In the genomic region with DNA sequence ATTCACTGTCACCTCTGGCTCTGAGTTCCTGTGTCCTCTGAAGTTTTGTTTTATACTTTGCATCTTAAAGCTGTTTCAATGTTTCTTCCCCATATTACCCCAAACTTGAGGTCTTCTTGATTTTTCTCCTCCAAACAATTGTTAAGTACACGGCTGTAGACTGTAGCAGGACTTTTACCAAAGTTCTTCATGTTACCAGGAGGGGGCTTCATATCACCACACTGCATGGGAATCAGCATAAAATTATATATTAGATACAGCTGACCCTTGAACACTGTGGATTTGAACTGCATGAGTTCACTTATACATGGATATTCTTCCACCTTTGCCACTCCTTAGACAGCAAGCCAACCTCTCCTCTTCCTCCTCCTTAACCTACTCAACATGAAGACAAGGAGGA, we compare ENCODE assay signal across 1 cellular context.
TF ChIP-seq lines count a peak whose summit lies in the region.

No MANE protein-coding gene starts in this region.

TF ChIP-seq in H1, 55 proteins besides CTCF, POLR2A, EP300 and RAD21:
- no peak for TF ChIP-seq FOSL1 (IDR thresholded peaks at IDR 0.05; ENCODE audit: insufficient read depth, low read depth, low read length)
- no peak for TF ChIP-seq GABPA (IDR thresholded peaks at IDR 0.05; ENCODE audit: borderline replicate concordance, insufficient read depth, low read length)
- no peak for TF ChIP-seq YY1 (IDR thresholded peaks at IDR 0.05; ENCODE audit: low read depth, low read length)
- no peak for TF ChIP-seq JUN (IDR thresholded peaks at IDR 0.05; ENCODE audit: low read depth, low read length)
- no peak for TF ChIP-seq BACH1 (IDR thresholded peaks at IDR 0.05; ENCODE audit: low read length)
- TF ChIP-seq KDM5A (IDR thresholded peaks at IDR 0.05; ENCODE audit: low read length), result no peak
- TF ChIP-seq, protein P1, sequence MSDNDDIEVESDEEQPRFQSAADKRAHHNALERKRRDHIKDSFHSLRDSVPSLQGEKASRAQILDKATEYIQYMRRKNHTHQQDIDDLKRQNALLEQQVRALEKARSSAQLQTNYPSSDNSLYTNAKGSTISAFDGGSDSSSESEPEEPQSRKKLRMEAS (IDR thresholded peaks at IDR 0.05), result no peak
- TF ChIP-seq TCF12 (IDR thresholded peaks at IDR 0.05; ENCODE audit: low read depth, low read length), result no peak
- no peak for TF ChIP-seq CREB1 (IDR thresholded peaks at IDR 0.05)
- TF ChIP-seq SUZ12 (IDR thresholded peaks at IDR 0.05; ENCODE audit: low read length), result no peak
- no peak for TF ChIP-seq EZH2 (IDR thresholded peaks at IDR 0.05; ENCODE audit: low read depth, low read length, severe bottlenecking)
- TF ChIP-seq GTF2F1 (IDR thresholded peaks at IDR 0.05; ENCODE audit: borderline replicate concordance, low read depth, low read length), result no peak
- TF ChIP-seq SP1 (IDR thresholded peaks at IDR 0.05; ENCODE audit: low read depth, low read length), result no peak
- TF ChIP-seq SP4 (IDR thresholded peaks at IDR 0.05; ENCODE audit: low read length), result no peak
- TF ChIP-seq CTBP2 (IDR thresholded peaks at IDR 0.05; ENCODE audit: borderline replicate concordance, insufficient read depth, insufficient read length, low read length), result no peak
- no peak for TF ChIP-seq ZNF274 (IDR thresholded peaks at IDR 0.05; ENCODE audit: borderline replicate concordance, extremely low read depth, low read length)
- TF ChIP-seq, protein P2, sequence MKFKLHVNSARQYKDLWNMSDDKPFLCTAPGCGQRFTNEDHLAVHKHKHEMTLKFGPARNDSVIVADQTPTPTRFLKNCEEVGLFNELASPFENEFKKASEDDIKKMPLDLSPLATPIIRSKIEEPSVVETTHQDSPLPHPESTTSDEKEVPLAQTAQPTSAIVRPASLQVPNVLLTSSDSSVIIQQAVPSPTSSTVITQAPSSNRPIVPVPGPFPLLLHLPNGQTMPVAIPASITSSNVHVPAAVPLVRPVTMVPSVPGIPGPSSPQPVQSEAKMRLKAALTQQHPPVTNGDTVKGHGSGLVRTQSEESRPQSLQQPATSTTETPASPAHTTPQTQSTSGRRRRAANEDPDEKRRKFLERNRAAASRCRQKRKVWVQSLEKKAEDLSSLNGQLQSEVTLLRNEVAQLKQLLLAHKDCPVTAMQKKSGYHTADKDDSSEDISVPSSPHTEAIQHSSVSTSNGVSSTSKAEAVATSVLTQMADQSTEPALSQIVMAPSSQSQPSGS (IDR thresholded peaks at IDR 0.05; ENCODE audit: low read length), result no peak
- no peak for TF ChIP-seq SIN3A (conservative IDR thresholded peaks at IDR 0.05 in 1 of 2, IDR thresholded peaks at IDR 0.05 in 1 of 2; ENCODE audit: low read depth in 1 of 2, low read length in 2 of 2)
- no peak for TF ChIP-seq EGR1 (IDR thresholded peaks at IDR 0.05; ENCODE audit: borderline replicate concordance, low read depth, low read length)
- TF ChIP-seq HDAC2 (IDR thresholded peaks at IDR 0.05; ENCODE audit: borderline replicate concordance in 1 of 2, low read depth in 2 of 2, low read length in 2 of 2), result no peak
